Comparison of ENCODE assay signal across 2 cellular contexts in genomic region chr10:110530131-110530831, GRCh38.
A peak's percentile ranks its signal among the peaks of the same experiment; 100 is the strongest.
TF ChIP-seq lines count a peak whose summit lies in the region.

No MANE protein-coding gene starts in this region.

TF ChIP-seq in A549, 52 proteins besides CTCF, POLR2A, EP300 and RAD21 (continued from another document and continues in another):
- no peak for TF ChIP-seq HMGXB4 (CRISPR knock-in tag; IDR thresholded peaks at IDR 0.05; ENCODE audit: borderline replicate concordance)
- 0 out of 2 replicates have a peak, but pooled peaks have one; percentile 79 for TF ChIP-seq POLR2AphosphoS2 (conservative IDR thresholded peaks at IDR 0.05; ENCODE audit: low read length)
- TF ChIP-seq PBX3 (IDR thresholded peaks at IDR 0.05) = no peak
- TF ChIP-seq HOXB5 (CRISPR knock-in tag; IDR thresholded peaks at IDR 0.05) = peak; percentile 68; the same call in 1 of the 2 replicates
- 0 out of 2 replicates have a peak, but pooled peaks have one; percentile 44 for TF ChIP-seq GATA3 (IDR thresholded peaks at IDR 0.05; ENCODE audit: borderline replicate concordance)
- no peak for TF ChIP-seq HEYL (CRISPR knock-in tag; IDR thresholded peaks at IDR 0.05)
- no peak for TF ChIP-seq CBX2 (IDR thresholded peaks at IDR 0.05; ENCODE audit: borderline replicate concordance, low read depth)
- TF ChIP-seq KDM5A (IDR thresholded peaks at IDR 0.05) = no peak
- TF ChIP-seq FOXS1 (CRISPR knock-in tag; IDR thresholded peaks at IDR 0.05) = no peak
- TF ChIP-seq USF2 (IDR thresholded peaks at IDR 0.05) = peak; percentile 37; the same call in 1 of the 2 replicates
- TF ChIP-seq ZFP36 (IDR thresholded peaks at IDR 0.05; ENCODE audit: borderline replicate concordance, partially characterized antibody) = no peak
- no peak for TF ChIP-seq RNF2 (IDR thresholded peaks at IDR 0.05; ENCODE audit: borderline replicate concordance, low read depth)
- TF ChIP-seq BCL3 (IDR thresholded peaks at IDR 0.05) = peak; percentile 88; the same call in 2 of the 3 replicates
- no peak for TF ChIP-seq BHLHE40 (IDR thresholded peaks at IDR 0.05; ENCODE audit: low read depth, low read length)
- TF ChIP-seq HES2 (IDR thresholded peaks at IDR 0.05) = 0 out of 2 replicates have a peak, but pooled peaks have one; percentile 8
- TF ChIP-seq EHMT2 (IDR thresholded peaks at IDR 0.05; ENCODE audit: low read depth) = no peak
- TF ChIP-seq CBX8 (IDR thresholded peaks at IDR 0.05) = no peak
- TF ChIP-seq ELK1 (IDR thresholded peaks at IDR 0.05; ENCODE audit: low read depth, low read length) = no peak
- TF ChIP-seq TP53 (CRISPR knock-in tag; IDR thresholded peaks at IDR 0.05) = no peak
- no peak for TF ChIP-seq REST (IDR thresholded peaks at IDR 0.05)

TF ChIP-seq in GM23338, 12 proteins besides CTCF, POLR2A, EP300 and RAD21 (continued from another document):
- TF ChIP-seq ZNF462 (CRISPR knock-in tag; IDR thresholded peaks at IDR 0.05) = no peak
- TF ChIP-seq JUNB (IDR thresholded peaks at IDR 0.05; ENCODE audit: unreplicated experiment) = no peak
- no peak for TF ChIP-seq EZH2phosphoT487 (IDR thresholded peaks at IDR 0.05; ENCODE audit: unreplicated experiment)
- TF ChIP-seq ETS1 (IDR thresholded peaks at IDR 0.05) = 0 out of 2 replicates have a peak, but pooled peaks have one; percentile 38
- TF ChIP-seq NANOG (IDR thresholded peaks at IDR 0.05; ENCODE audit: borderline replicate concordance) = no peak
- TF ChIP-seq CREB1 (CRISPR knock-in tag; IDR thresholded peaks at IDR 0.05; ENCODE audit: low read depth) = no peak
- peak; percentile 9 for TF ChIP-seq REST (IDR thresholded peaks at IDR 0.05; ENCODE audit: unreplicated experiment)
- no peak for TF ChIP-seq EZH2 (IDR thresholded peaks at IDR 0.05; ENCODE audit: low read depth, unreplicated experiment)
- TF ChIP-seq ZNF114 (CRISPR knock-in tag; IDR thresholded peaks at IDR 0.05) = no peak
- no peak for TF ChIP-seq ZNF331 (CRISPR knock-in tag; IDR thresholded peaks at IDR 0.05; ENCODE audit: low read depth)
- TF ChIP-seq STAT1 (IDR thresholded peaks at IDR 0.05; ENCODE audit: unreplicated experiment) = no peak
